ENCODE assay signal across 18 cellular contexts in genomic region chr10:83978681-83979383, GRCh38.
A peak's percentile ranks its signal among the peaks of the same experiment; 100 is the strongest.
DNase-seq lines count a peak whose midpoint lies in the region; ATAC-seq, FAIRE-seq and TF ChIP-seq lines count a peak whose summit lies in the region.
"Had no signal": no experiment of that assay in that cellular context is flagged by ENCODE, and none has a peak within 500 bp of the region (broad histone marks: within the 10 kb centered on the region; RNA-seq: fewer than 3 reads in every experiment).

No MANE protein-coding gene starts in this region.

- H3K9me1 ChIP-seq in K562 (ENCODE audit: control insufficient read depth, insufficient read depth, low read length): no peaks in the 10 kb centered on the region

- H3K4me2 ChIP-seq in K562 (ENCODE audit: insufficient read depth, low read length): no peak overlapping the region
- no peak overlapping the region for H3K4me2 ChIP-seq in MM.1S (ENCODE audit: low read depth, low read length)

- in situ Hi-C loops in K562 (cut with MboI): no loop called here

- no peak overlapping the region for H3K4me3 ChIP-seq in LNCaP clone FGC (ENCODE audit: low read depth, low read length)
- H3K4me3 ChIP-seq in K562: no peak overlapping the region
- H3K4me3 ChIP-seq in mucosa of descending colon: no peak overlapping the region
- no peak overlapping the region for H3K4me3 ChIP-seq in MM.1S (ENCODE audit: low read length)

- no peaks in the 10 kb centered on the region for H3K36me3 ChIP-seq in K562 (ENCODE audit: control insufficient read depth, insufficient read depth, low read length)
- no peaks in the 10 kb centered on the region for H3K36me3 ChIP-seq in mucosa of descending colon (ENCODE audit: low read depth)
- no peaks in the 10 kb centered on the region for H3K36me3 ChIP-seq in MM.1S (replicated peaks; ENCODE audit: insufficient read depth, low read length)

- no peak overlapping the region for H3K27ac Mint-ChIP-seq in activated CD4-positive, alpha-beta T cell treated with anti-CD3 and anti-CD28 coated beads, Interleukin-2, amount 10 ng/mL, durations not matched to agents 7 days and 5 days
- H3K27ac Mint-ChIP-seq: CD14-positive monocyte had no signal

- no peaks in the 10 kb centered on the region for H3K9me3 ChIP-seq in K562 (replicated peaks; ENCODE audit: control insufficient read depth, insufficient read depth, low read depth, low read length)
- H3K9me3 ChIP-seq in mucosa of descending colon: no peaks in the 10 kb centered on the region
- H3K9me3 ChIP-seq in MM.1S (replicated peaks; ENCODE audit: insufficient read depth, low read length): no peaks in the 10 kb centered on the region

- no peaks in the 10 kb centered on the region for H3F3A ChIP-seq in MM.1S (ENCODE audit: insufficient read depth, low read length)

- no peaks in the 10 kb centered on the region for H3K4me1 Mint-ChIP-seq in activated CD4-positive, alpha-beta T cell treated with anti-CD3 and anti-CD28 coated beads, Interleukin-2, amount 10 ng/mL, durations not matched to agents 7 days and 5 days
- H3K4me1 Mint-ChIP-seq: CD14-positive monocyte had no signal

- no TSS peak for BruUV-seq in K562 (replicated peaks; lab: Mats Ljungman, UMichigan)

- H2AFZ ChIP-seq in K562 (ENCODE audit: low read depth, low read length) (no peak overlapping the region), MM.1S (ENCODE audit: low read length) (no peak overlapping the region)

- no peak overlapping the region for H3K27ac ChIP-seq in K562 (ENCODE audit: extremely low read depth, low read depth, low read length)
- no peak overlapping the region for H3K27ac ChIP-seq in MM.1S (ENCODE audit: low read length)
- H3K27ac ChIP-seq: HL-60 had no signal

- H3K9me3 Mint-ChIP-seq in activated CD4-positive, alpha-beta T cell treated with anti-CD3 and anti-CD28 coated beads, Interleukin-2, amount 10 ng/mL, durations not matched to agents 7 days and 5 days: no peaks in the 10 kb centered on the region

- H3K9ac ChIP-seq in K562 (ENCODE audit: insufficient read depth in 1 of 2, low read depth in 2 of 2, low read length in 2 of 2): no peak overlapping the region
- no peak overlapping the region for H3K9ac ChIP-seq in MM.1S (ENCODE audit: low read length)

- TF ChIP-seq CTCF in LNCaP clone FGC (IDR thresholded peaks at IDR 0.05; ENCODE audit: control insufficient read depth, extremely low read depth, insufficient read depth) (peak; percentile 28; the same call in 1 of the 2 replicates), K562 (IDR thresholded peaks at IDR 0.05 in 2 of 3, conservative IDR thresholded peaks at IDR 0.05 in 1 of 3; ENCODE audit: insufficient read depth in 2 of 3, low read depth in 1 of 3, low read length in 3 of 3) (peak in 2 of 3 experiments; percentile 11 to 28; a peak in 1 of 6 replicates), mucosa of descending colon (IDR thresholded peaks at IDR 0.05) (no peak), MM.1S (IDR thresholded peaks at IDR 0.05; ENCODE audit: low read length) (no peak)

- no peak for TF ChIP-seq EP300 in K562 (IDR thresholded peaks at IDR 0.05; ENCODE audit: low read length)

- no peaks in the 10 kb centered on the region for H3K27me3 Mint-ChIP-seq in activated CD4-positive, alpha-beta T cell treated with anti-CD3 and anti-CD28 coated beads, Interleukin-2, amount 10 ng/mL, durations not matched to agents 7 days and 5 days

- POLR2A ChIA-PET in K562 (lab: Yijun Ruan, JAX): interaction anchor here (1.0 to 1.1 kb wide), 2 partner anchors 11 to 32 kb away, joined by 3 to 4 read pairs; no protein-coding TSS in a partner anchor
- POLR2A ChIA-PET in activated CD4-positive, alpha-beta T cell treated with anti-CD3 and anti-CD28 coated beads, Interleukin-2, amount 10 ng/mL, durations not matched to agents 7 days and 5 days (lab: Charles Lee): no interaction called here

- H3K4me1 ChIP-seq in K562 (replicated peaks in 1 of 2; ENCODE audit: control insufficient read depth in 2 of 2, insufficient read depth in 2 of 2, low read length in 2 of 2) (peaks cover 0 to 12% of the 10 kb centered on the region in 2 experiments; a peak in 4 of 5 replicates), mucosa of descending colon (ENCODE audit: low read depth) (no peaks in the 10 kb centered on the region), MM.1S (ENCODE audit: low read length) (peaks cover 14% of the 10 kb centered on the region)

- no peak for ATAC-seq in K562
- ATAC-seq in mucosa of descending colon: peak; percentile 54
- ATAC-seq in stimulated activated naive CD8-positive, alpha-beta T cell treated with anti-CD3 and anti-CD28 coated beads, Interleukin-15, Interleukin-2, amounts not matched to agents 100 U/mL and 50 U/mL, for 24 hours: no peak

- CTCF ChIA-PET in K562 (lab: Yijun Ruan, JAX; ENCODE audit: low intra/inter-chr PET ratio): no interaction called here
- CTCF ChIA-PET in activated CD4-positive, alpha-beta T cell treated with anti-CD3 and anti-CD28 coated beads, Interleukin-2, amount 10 ng/mL, durations not matched to agents 7 days and 5 days (lab: Charles Lee): no interaction called here

- H3K4me3 Mint-ChIP-seq in activated CD4-positive, alpha-beta T cell treated with anti-CD3 and anti-CD28 coated beads, Interleukin-2, amount 10 ng/mL, durations not matched to agents 7 days and 5 days: no peak overlapping the region
- H3K4me3 Mint-ChIP-seq: CD14-positive monocyte had no signal

- DNase-seq in H4 (ENCODE audit: low spot score): peak; percentile 11
- DNase-seq in LNCaP clone FGC (ENCODE audit: low read depth): peak; percentile 11
- DNase-seq in K562 (ENCODE audit: extremely low read depth in 1 of 4, low spot score in 3 of 4): no peak
- DNase-seq in mucosa of descending colon: no peak
- no peak for DNase-seq in stimulated activated naive CD8-positive, alpha-beta T cell treated with anti-CD3 and anti-CD28 coated beads, Interleukin-15, Interleukin-2, amounts not matched to agents 100 U/mL and 50 U/mL, for 24 hours
- no peak for DNase-seq in MM.1S
- DNase-seq in activated CD4-positive, alpha-beta T cell treated with anti-CD3 and anti-CD28 coated beads, Interleukin-2, amount 10 ng/mL, durations not matched to agents 7 days and 5 days: no peak
- DNase-seq: ACHN, DND-41, IMR-90, Karpas-422, NCI-H187, NCI-H2107, NCI-H510A, T-helper 1 cell had no signal

- no peaks in the 10 kb centered on the region for H4K20me1 ChIP-seq in K562 (replicated peaks; ENCODE audit: control insufficient read depth, insufficient read depth, low read length)
- H4K20me1 ChIP-seq in MM.1S (ENCODE audit: insufficient read depth, low read length): no peaks in the 10 kb centered on the region

- 0% methylated on average over 5 of the region's 5 CpGs for WGBS in K562 (ENCODE audit: insufficient coverage, low coverage, missing lambda C conversion rate)

- FAIRE-seq in K562 (lab: Jason Lieb, UNC): no peak
- FAIRE-seq: H54 had no signal

- H3K36me3 Mint-ChIP-seq in activated CD4-positive, alpha-beta T cell treated with anti-CD3 and anti-CD28 coated beads, Interleukin-2, amount 10 ng/mL, durations not matched to agents 7 days and 5 days (ENCODE audit: low read depth): no peaks in the 10 kb centered on the region
- H3K36me3 Mint-ChIP-seq: CD14-positive monocyte had no signal

- TF ChIP-seq POLR2A in K562 (conservative IDR thresholded peaks at IDR 0.05): no peak

- H3K79me2 ChIP-seq in K562 (ENCODE audit: control insufficient read depth, insufficient read depth, low read length): no peaks in the 10 kb centered on the region
- no peaks in the 10 kb centered on the region for H3K79me2 ChIP-seq in MM.1S (ENCODE audit: low read length)

- H3K9me2 ChIP-seq in MM.1S (replicated peaks; ENCODE audit: insufficient read depth, low read length): no peaks in the 10 kb centered on the region

- TF ChIP-seq RAD21 in K562 (CRISPR knock-in tag; conservative IDR thresholded peaks at IDR 0.05 in 1 of 2, IDR thresholded peaks at IDR 0.05 in 1 of 2): peak; percentile 11 to 30; a peak in 2 of 4 replicates

- H3K27me3 ChIP-seq in K562 (ENCODE audit: control insufficient read depth in 2 of 2, insufficient read depth in 2 of 2, low read length in 2 of 2) (no peaks in the 10 kb centered on the region), MM.1S (replicated peaks; ENCODE audit: insufficient read depth, low read length) (no peaks in the 10 kb centered on the region)

- intact Hi-C loops in K562 (cut with micrococcal nuclease): no loop called here
- intact Hi-C loops in mucosa of descending colon (cut with DNase I, micrococcal nuclease): no loop called here

TF ChIP-seq in K562, 482 proteins besides CTCF, POLR2A, EP300 and RAD21 (continues in another document):
- TF ChIP-seq ZBTB49 (CRISPR knock-in tag; IDR thresholded peaks at IDR 0.05; ENCODE audit: borderline replicate concordance) (no peak), SMAD2 (IDR thresholded peaks at IDR 0.05; ENCODE audit: low read depth, low read length) (no peak), ZFX (CRISPR knock-in tag; IDR thresholded peaks at IDR 0.05) (no peak), NCOA2 (IDR thresholded peaks at IDR 0.05; ENCODE audit: partially characterized antibody in 2 of 2) (no peak), CXXC5 (CRISPR knock-in tag; IDR thresholded peaks at IDR 0.05) (no peak), YBX1 (IDR thresholded peaks at IDR 0.05) (no peak), HMGN3 (IDR thresholded peaks at IDR 0.05; ENCODE audit: borderline replicate concordance, extremely low read depth, insufficient read length, low read depth, low read length) (no peak), CHCHD3 (CRISPR knock-in tag; IDR thresholded peaks at IDR 0.05) (no peak), FOXK2 (conservative IDR thresholded peaks at IDR 0.05 in 1 of 2, IDR thresholded peaks at IDR 0.05 in 1 of 2; ENCODE audit: low read depth in 2 of 2) (no peak), ARNT (IDR thresholded peaks at IDR 0.05) (no peak), RBM39 (optimal IDR thresholded peaks at IDR 0.05; ENCODE audit: low read depth, low read length) (no peak)

Comparison
In these comparisons a context has a peak if more than half of its experiments do, and no peak if none do; other contexts are left out.
1. DNase-seq: peak in H4 (single experiment) and LNCaP clone FGC (single experiment); none in K562 (0 of 4), mucosa of descending colon (0 of 3), stimulated activated naive CD8-positive, alpha-beta T cell treated with anti-CD3 and anti-CD28 coated beads, Interleukin-15, Interleukin-2, amounts not matched to agents 100 U/mL and 50 U/mL, for 24 hours (single experiment), MM.1S (single experiment) and activated CD4-positive, alpha-beta T cell treated with anti-CD3 and anti-CD28 coated beads, Interleukin-2, amount 10 ng/mL, durations not matched to agents 7 days and 5 days (single experiment).
2. CTCF ChIP-seq: peak in LNCaP clone FGC (single experiment) and K562 (2 of 3); none in mucosa of descending colon (single experiment) and MM.1S (single experiment).